In the genomic region with DNA sequence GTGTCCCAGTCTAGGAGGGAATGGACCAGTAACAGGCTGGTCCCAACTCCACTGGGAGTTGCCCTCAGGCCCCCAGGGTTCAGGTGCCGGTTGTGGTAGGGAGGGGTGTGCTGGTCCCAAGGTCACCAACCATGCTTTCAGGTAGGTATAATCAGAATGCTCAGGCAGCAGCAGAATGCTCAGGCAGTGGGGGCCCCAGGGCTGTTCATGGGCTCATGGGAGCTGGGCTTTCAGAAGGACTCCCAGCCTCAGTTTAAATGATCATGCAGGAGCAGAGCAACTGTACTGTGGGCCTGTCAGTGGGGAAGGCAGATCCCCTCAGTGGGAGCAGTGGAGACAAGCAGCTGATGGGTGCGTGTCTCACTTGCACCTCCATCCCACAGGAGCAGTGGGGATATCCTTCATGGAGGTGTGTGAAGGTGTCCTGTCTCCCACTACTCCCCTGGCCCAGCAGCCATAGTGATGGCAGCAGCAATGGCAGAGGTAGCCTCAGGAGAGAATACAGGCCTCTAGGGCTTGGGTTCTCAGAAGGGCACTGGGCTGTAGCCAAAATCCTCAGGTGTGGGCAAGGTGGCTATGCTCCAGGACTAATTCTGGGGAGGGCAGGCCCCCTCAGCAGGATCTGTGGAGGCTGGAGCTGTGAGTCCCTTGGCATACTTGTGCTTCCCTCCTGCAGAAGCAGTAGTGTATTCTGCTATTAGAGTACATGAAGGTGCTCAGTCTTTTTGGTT, we compare ENCODE assay signal across 17 cellular contexts.
DNase-seq lines count a peak whose midpoint lies in the region; ATAC-seq and TF ChIP-seq lines count a peak whose summit lies in the region.
"Had no signal": no experiment of that assay in that cellular context is flagged by ENCODE, and none has a peak within 500 bp of the region (broad histone marks: within the 10 kb centered on the region; RNA-seq: fewer than 3 reads in every experiment).

No MANE protein-coding gene starts in this region.

- no peak for TF ChIP-seq EP300 in upper lobe of left lung (IDR thresholded peaks at IDR 0.05)

- 100% methylated on average over 1 to 2 of the region's 2 CpGs for WGBS in upper lobe of left lung, 2 donors

- TF ChIP-seq POLR2A in upper lobe of left lung (IDR thresholded peaks at IDR 0.05), result no peak

- H3K27ac Mint-ChIP-seq in activated naive CD8-positive, alpha-beta T cell treated with anti-CD3 and anti-CD28 coated beads, Interleukin-2, amount 50 U/mL, for 24 hours, result no peak overlapping the region
- H3K27ac Mint-ChIP-seq in activated naive CD8-positive, alpha-beta T cell treated with anti-CD3 and anti-CD28 coated beads for 36 hours, result no peak overlapping the region

- no peaks in the 10 kb centered on the region for H3K27me3 ChIP-seq in WERI-Rb-1 (ENCODE audit: insufficient read depth, low read depth, severe bottlenecking)
- H3K27me3 ChIP-seq in upper lobe of left lung, result no peaks in the 10 kb centered on the region
- no peaks in the 10 kb centered on the region for H3K27me3 ChIP-seq in foreskin keratinocyte
- H3K27me3 ChIP-seq: BLaER1 had no signal

- peak; percentile 28 for ATAC-seq in activated naive CD8-positive, alpha-beta T cell treated with anti-CD3 and anti-CD28 coated beads, Interleukin-2, amount 50 U/mL, for 24 hours
- ATAC-seq in upper lobe of left lung (ENCODE audit: low FRiP score in 2 of 2) (peak; percentile 21 to 55), foreskin keratinocyte (no peak)

- no peaks in the 10 kb centered on the region for H3K9me3 ChIP-seq in WERI-Rb-1 (ENCODE audit: severe bottlenecking)
- H3K9me3 ChIP-seq in upper lobe of left lung, result no peaks in the 10 kb centered on the region
- H3K9me3 ChIP-seq: BLaER1 had no signal

- DNase-seq in activated naive CD8-positive, alpha-beta T cell treated with anti-CD3 and anti-CD28 coated beads, Interleukin-2, amount 50 U/mL, for 24 hours, result no peak
- DNase-seq in activated naive CD8-positive, alpha-beta T cell treated with anti-CD3 and anti-CD28 coated beads for 36 hours, result no peak
- DNase-seq in WERI-Rb-1, result peak; percentile 6
- peak; percentile 76 for DNase-seq in posterior vena cava (ENCODE audit: low spot score)
- no peak for DNase-seq in upper lobe of left lung
- DNase-seq in foreskin keratinocyte, result no peak
- DNase-seq in NCI-H1092 treated with DMSO at 0.1 percent for 48 hours (lab: John Stamatoyannopoulos, UW), result no peak
- DNase-seq in HCEC 1CT, result no peak
- DNase-seq: 8988T; AML-193; Calu3; CD4-positive, CD25-positive, alpha-beta regulatory T cell; DMS 273 treated with DMSO at 0.1 percent for 48 hours; DMS79; GM23248 had no signal

- H3K9me3 Mint-ChIP-seq in activated naive CD8-positive, alpha-beta T cell treated with anti-CD3 and anti-CD28 coated beads, Interleukin-2, amount 50 U/mL, for 24 hours, result no peaks in the 10 kb centered on the region
- H3K9me3 Mint-ChIP-seq in activated naive CD8-positive, alpha-beta T cell treated with anti-CD3 and anti-CD28 coated beads for 36 hours, result peaks cover 4% of the 10 kb centered on the region
- H3K9me3 Mint-ChIP-seq: CD4-positive, CD25-positive, alpha-beta regulatory T cell had no signal

- H3K27ac ChIP-seq in WERI-Rb-1 (no peak overlapping the region), upper lobe of left lung (no peak overlapping the region), foreskin keratinocyte (no peak overlapping the region)
- H3K27ac ChIP-seq: BLaER1, GM23248 had no signal

- no peaks in the 10 kb centered on the region for H3K27me3 Mint-ChIP-seq in activated naive CD8-positive, alpha-beta T cell treated with anti-CD3 and anti-CD28 coated beads, Interleukin-2, amount 50 U/mL, for 24 hours
- H3K27me3 Mint-ChIP-seq in activated naive CD8-positive, alpha-beta T cell treated with anti-CD3 and anti-CD28 coated beads for 36 hours, result no peaks in the 10 kb centered on the region
- H3K27me3 Mint-ChIP-seq: CD4-positive, CD25-positive, alpha-beta regulatory T cell had no signal

- H3K36me3 ChIP-seq in WERI-Rb-1, result no peaks in the 10 kb centered on the region
- H3K36me3 ChIP-seq in upper lobe of left lung, result no peaks in the 10 kb centered on the region
- H3K36me3 ChIP-seq: BLaER1 had no signal

- intact Hi-C loops in posterior vena cava (cut with DNase I), result no loop called here

- H3K4me1 ChIP-seq in upper lobe of left lung (no peaks in the 10 kb centered on the region), foreskin keratinocyte (no peaks in the 10 kb centered on the region)
- H3K4me1 ChIP-seq: BLaER1 had no signal

- no peak overlapping the region for H3K4me3 ChIP-seq in WERI-Rb-1 (ENCODE audit: low read depth, low read length)
- no peak overlapping the region for H3K4me3 ChIP-seq in upper lobe of left lung
- H3K4me3 ChIP-seq: BLaER1, GM12878, GM23248 had no signal

- no peak for TF ChIP-seq CTCF in WERI-Rb-1 (IDR thresholded peaks at IDR 0.05; ENCODE audit: low read depth, low read length)
- TF ChIP-seq CTCF in upper lobe of left lung (IDR thresholded peaks at IDR 0.05), result no peak
- no peak for TF ChIP-seq CTCF in foreskin keratinocyte (conservative IDR thresholded peaks at IDR 0.05)

- H3K4me1 Mint-ChIP-seq in activated naive CD8-positive, alpha-beta T cell treated with anti-CD3 and anti-CD28 coated beads, Interleukin-2, amount 50 U/mL, for 24 hours, result no peaks in the 10 kb centered on the region
- no peaks in the 10 kb centered on the region for H3K4me1 Mint-ChIP-seq in activated naive CD8-positive, alpha-beta T cell treated with anti-CD3 and anti-CD28 coated beads for 36 hours

- H3K4me3 Mint-ChIP-seq in activated naive CD8-positive, alpha-beta T cell treated with anti-CD3 and anti-CD28 coated beads, Interleukin-2, amount 50 U/mL, for 24 hours, result no peak overlapping the region
- no peak overlapping the region for H3K4me3 Mint-ChIP-seq in activated naive CD8-positive, alpha-beta T cell treated with anti-CD3 and anti-CD28 coated beads for 36 hours
- H3K4me3 Mint-ChIP-seq: CD4-positive, CD25-positive, alpha-beta regulatory T cell had no signal

- H3K36me3 Mint-ChIP-seq in activated naive CD8-positive, alpha-beta T cell treated with anti-CD3 and anti-CD28 coated beads, Interleukin-2, amount 50 U/mL, for 24 hours (ENCODE audit: low read depth), result no peaks in the 10 kb centered on the region
- H3K36me3 Mint-ChIP-seq in activated naive CD8-positive, alpha-beta T cell treated with anti-CD3 and anti-CD28 coated beads for 36 hours, result no peaks in the 10 kb centered on the region
- H3K36me3 Mint-ChIP-seq: CD4-positive, CD25-positive, alpha-beta regulatory T cell had no signal

Comparison
In these comparisons a context has a peak if more than half of its experiments do, and no peak if none do; other contexts are left out.
1. DNase-seq: peak in WERI-Rb-1 (single experiment) and posterior vena cava (single experiment); none in activated naive CD8-positive, alpha-beta T cell treated with anti-CD3 and anti-CD28 coated beads, Interleukin-2, amount 50 U/mL, for 24 hours (single experiment), activated naive CD8-positive, alpha-beta T cell treated with anti-CD3 and anti-CD28 coated beads for 36 hours (single experiment), upper lobe of left lung (0 of 2), foreskin keratinocyte (0 of 2), NCI-H1092 treated with DMSO at 0.1 percent for 48 hours (single experiment) and HCEC 1CT (single experiment).